ENCODE assay signal across 29 cellular contexts in genomic region chr5:149863176-149863575, GRCh38.
DNase-seq lines count a peak whose midpoint lies in the region; ATAC-seq, FAIRE-seq and TF ChIP-seq lines count a peak whose summit lies in the region.
"Had no signal": no experiment of that assay in that cellular context is flagged by ENCODE, and none has a peak within 500 bp of the region (broad histone marks: within the 10 kb centered on the region; RNA-seq: fewer than 3 reads in every experiment).

No MANE protein-coding gene starts in this region.

- H3K14ac ChIP-seq in H1 (ENCODE audit: insufficient read length): no peak overlapping the region

- H4K20me1 ChIP-seq in K562 (replicated peaks; ENCODE audit: control insufficient read depth, insufficient read depth, low read length) (no peaks in the 10 kb centered on the region), H1 (replicated peaks in 1 of 2; ENCODE audit: control insufficient read depth in 1 of 2, insufficient read depth in 2 of 2, low read length in 2 of 2) (no peaks in the 10 kb centered on the region), neural progenitor cell (ENCODE audit: low read depth) (no peaks in the 10 kb centered on the region)
- H4K20me1 ChIP-seq: BLaER1 had no signal

- TF ChIP-seq EP300 in K562 (IDR thresholded peaks at IDR 0.05; ENCODE audit: low read length) (no peak), H1 (IDR thresholded peaks at IDR 0.05; ENCODE audit: borderline replicate concordance in 1 of 2, low read depth in 2 of 2, low read length in 2 of 2) (no peak)

- no peak overlapping the region for H2BK15ac ChIP-seq in H1 (ENCODE audit: low read length)

- H3K36me3 Mint-ChIP-seq in neural progenitor cell (no peaks in the 10 kb centered on the region), progenitor cell of endocrine pancreas (ENCODE audit: insufficient read depth) (no peaks in the 10 kb centered on the region)
- H3K36me3 Mint-ChIP-seq: CD4-positive, alpha-beta memory T cell; CD4-positive, CD25-positive, alpha-beta regulatory T cell had no signal

- H3K4ac ChIP-seq in H1 (replicated peaks; ENCODE audit: insufficient read length, low read depth, low read length): no peak overlapping the region

- H3K4me3 ChIP-seq in K562 (no peak overlapping the region), H1 (ENCODE audit: extremely low read depth in 1 of 4, insufficient read depth in 2 of 4, low read depth in 3 of 4, low read length in 4 of 4) (no peak overlapping the region), neural progenitor cell (no peak overlapping the region)
- H3K4me3 ChIP-seq: BLaER1, GM12878 had no signal

- 68% methylated on average over 12 of the region's 13 CpGs for WGBS in K562 (ENCODE audit: insufficient coverage, low coverage, missing lambda C conversion rate)
- 90% methylated on average over 13 of the region's 13 CpGs; no CpG with 5 or more reads in 1 of the 2 experiments for WGBS in H1 (ENCODE audit: extremely low coverage in 1 of 2, insufficient coverage in 1 of 2, insufficient read length in 1 of 2, insufficient replicate concordance in 2 of 2, low coverage in 1 of 2, low lambda C conversion rate in 2 of 2, missing lambda C conversion rate in 1 of 2), 2 experiments

- 0 out of 2 replicates have a peak overlapping the region, but pooled peaks have one; percentile 4 for H2AFZ ChIP-seq in K562 (ENCODE audit: low read depth, low read length)
- H2AFZ ChIP-seq in H1 (ENCODE audit: low read length): no peak overlapping the region
- no peak overlapping the region for H2AFZ ChIP-seq in neural progenitor cell (replicated peaks)

- TF ChIP-seq CTCF in K562 (IDR thresholded peaks at IDR 0.05 in 2 of 3, conservative IDR thresholded peaks at IDR 0.05 in 1 of 3; ENCODE audit: insufficient read depth in 2 of 3, low read depth in 1 of 3, low read length in 3 of 3) (no peak), H1 (IDR thresholded peaks at IDR 0.05; ENCODE audit: control extremely low read depth in 1 of 3, insufficient read depth in 1 of 3, low read depth in 1 of 3, low read length in 3 of 3) (no peak), neural progenitor cell (IDR thresholded peaks at IDR 0.05) (no peak), progenitor cell of endocrine pancreas (IDR thresholded peaks at IDR 0.05; ENCODE audit: unreplicated experiment) (no peak)

- no peak overlapping the region for H3K56ac ChIP-seq in H1 (replicated peaks; ENCODE audit: insufficient read length, low read depth, low read length)

- H3K27ac Mint-ChIP-seq in neural progenitor cell: peak overlapping the region; percentile 57
- H3K27ac Mint-ChIP-seq in progenitor cell of endocrine pancreas: peak overlapping the region; percentile 24
- H3K27ac Mint-ChIP-seq: CD4-positive, alpha-beta memory T cell; CD4-positive, CD25-positive, alpha-beta regulatory T cell had no signal

- H3K4me1 ChIP-seq in K562 (replicated peaks in 1 of 2; ENCODE audit: control insufficient read depth in 2 of 2, insufficient read depth in 2 of 2, low read length in 2 of 2) (no peaks in the 10 kb centered on the region), H1 (replicated peaks in 1 of 4; ENCODE audit: control insufficient read depth in 3 of 4, insufficient read depth in 4 of 4, low read length in 3 of 4) (peaks cover 0 to 4% (median 1%) of the 10 kb centered on the region in 4 experiments; a peak in 3 of 7 replicates), neural progenitor cell (peaks cover 3% of the 10 kb centered on the region)
- H3K4me1 ChIP-seq: BE2C had no signal

- no peak for FAIRE-seq in K562 (lab: Jason Lieb, UNC)
- no peak for FAIRE-seq in H1 (lab: Jason Lieb, UNC)
- FAIRE-seq: A204.1, GM12878, GM12892, GM18507 had no signal

- TF ChIP-seq POLR2A in K562 (conservative IDR thresholded peaks at IDR 0.05) (no peak), H1 (IDR thresholded peaks at IDR 0.05; ENCODE audit: control extremely low read depth in 1 of 2, low read depth in 2 of 2, low read length in 2 of 2) (no peak), erythroblast (IDR thresholded peaks at IDR 0.05; ENCODE audit: low read length) (no peak)

- POLR2A ChIA-PET in K562 (lab: Yijun Ruan, JAX) (interaction anchor here (0.8 to 1.2 kb wide), 3 partner anchors 10 to 12 kb away, joined by 3 to 8 read pairs (median 5); no protein-coding TSS in a partner anchor), H1 (lab: Charles Lee; ENCODE audit: partially characterized antibody) (no interaction called here)

- no TSS peak for BruUV-seq in K562 (replicated peaks; lab: Mats Ljungman, UMichigan)

- H3K4me3 Mint-ChIP-seq in neural progenitor cell: no peak overlapping the region
- no peak overlapping the region for H3K4me3 Mint-ChIP-seq in progenitor cell of endocrine pancreas (ENCODE audit: low read depth)
- H3K4me3 Mint-ChIP-seq: CD4-positive, alpha-beta memory T cell; CD4-positive, CD25-positive, alpha-beta regulatory T cell had no signal

- H3K27ac ChIP-seq in K562 (ENCODE audit: extremely low read depth, low read depth, low read length) (no peak overlapping the region), H1 (ENCODE audit: low read depth, low read length) (no peak overlapping the region), neural progenitor cell (no peak overlapping the region)
- H3K27ac ChIP-seq: BLaER1 had no signal

- no peak for ATAC-seq in K562
- ATAC-seq in GM19452 (IDR thresholded peaks at IDR 0.05; ENCODE audit: unreplicated experiment): no peak
- ATAC-seq: GM12878 had no signal

- no peak for DNase-seq in K562 (ENCODE audit: extremely low read depth in 1 of 4, low spot score in 3 of 4)
- DNase-seq in H1 (ENCODE audit: low read depth in 1 of 2, low spot score in 2 of 2): no peak
- no peak for DNase-seq in neural progenitor cell (ENCODE audit: low spot score)
- no peak for DNase-seq in progenitor cell of endocrine pancreas (ENCODE audit: low spot score, unreplicated experiment)
- no peak for DNase-seq in occipital lobe (lab: John Stamatoyannopoulos, UW)
- no peak for DNase-seq in erythroblast (lab: John Stamatoyannopoulos, UW)
- no peak for DNase-seq in activated T-cell treated with anti-CD3 and anti-CD28 coated beads for 4 hours
- DNase-seq: 8988T; ACHN; BE2C; C1 segment of cervical spinal cord; CD4-positive, alpha-beta memory T cell; CD4-positive, CD25-positive, alpha-beta regulatory T cell; CD8-positive, alpha-beta memory T cell; COR-L47; DMS 273 treated with DMSO at 0.1 percent for 48 hours; DMS153; DMS53; DMS79; DND-41; EL; GDM1 had no signal

- H2BK120ac ChIP-seq in H1 (replicated peaks; ENCODE audit: low read depth, low read length): no peak overlapping the region

- H2BK20ac ChIP-seq in H1 (ENCODE audit: low read length): no peak overlapping the region

- H3K4me2 ChIP-seq in K562 (ENCODE audit: insufficient read depth, low read length): no peak overlapping the region
- no peak overlapping the region for H3K4me2 ChIP-seq in H1 (ENCODE audit: insufficient read depth in 1 of 2, low read depth in 2 of 2, low read length in 2 of 2)
- H3K4me2 ChIP-seq in neural progenitor cell: no peak overlapping the region
- H3K4me2 ChIP-seq: BLaER1 had no signal

- H2BK5ac ChIP-seq in H1 (ENCODE audit: low read depth, low read length): no peak overlapping the region

- H3K36me3 ChIP-seq in K562 (ENCODE audit: control insufficient read depth, insufficient read depth, low read length) (no peaks in the 10 kb centered on the region), H1 (ENCODE audit: control insufficient read depth in 2 of 4, insufficient read depth in 4 of 4, low read length in 3 of 4) (no peaks in the 10 kb centered on the region; a peak in 1 of 8 replicates), neural progenitor cell (no peaks in the 10 kb centered on the region)
- H3K36me3 ChIP-seq: BE2C, BLaER1 had no signal

- H3K27me3 Mint-ChIP-seq in neural progenitor cell (ENCODE audit: insufficient read depth, low read depth) (peaks cover 6% of the 10 kb centered on the region), progenitor cell of endocrine pancreas (peaks cover 4% of the 10 kb centered on the region)
- H3K27me3 Mint-ChIP-seq: CD4-positive, CD25-positive, alpha-beta regulatory T cell had no signal

- H4K5ac ChIP-seq in H1 (ENCODE audit: insufficient read length, low read depth, low read length): no peak overlapping the region

- no peaks in the 10 kb centered on the region for H3F3A ChIP-seq in neural progenitor cell (ENCODE audit: low read depth)

- H4K8ac ChIP-seq in H1 (ENCODE audit: extremely low read depth, insufficient read depth, low read length): 0 out of 2 replicates have a peak overlapping the region, but pooled peaks have one; percentile 19

- H3K27me3 ChIP-seq in K562 (ENCODE audit: control insufficient read depth in 2 of 2, insufficient read depth in 2 of 2, low read length in 2 of 2) (peaks cover 0 to 6% of the 10 kb centered on the region in 2 experiments; a peak in 2 of 5 replicates), H1 (replicated peaks in 1 of 4; ENCODE audit: control insufficient read depth in 3 of 4, extremely low read depth in 1 of 4, insufficient read depth in 3 of 4, low read length in 3 of 4) (no peaks in the 10 kb centered on the region), neural progenitor cell (no peaks in the 10 kb centered on the region)
- H3K27me3 ChIP-seq: BE2C, BLaER1 had no signal

- no peaks in the 10 kb centered on the region for H3K23me2 ChIP-seq in H1 (ENCODE audit: low read depth, low read length)

- H4K91ac ChIP-seq in H1 (replicated peaks; ENCODE audit: insufficient read length, low read length): no peak overlapping the region

- in situ Hi-C loops in K562 (cut with MboI): no loop called here

- no peak overlapping the region for H3K18ac ChIP-seq in H1 (ENCODE audit: extremely low read depth, low read length)

- H3K4me1 Mint-ChIP-seq in neural progenitor cell (peaks cover 4% of the 10 kb centered on the region), progenitor cell of endocrine pancreas (ENCODE audit: low read depth) (peaks cover 1% of the 10 kb centered on the region)

- H3K9me3 ChIP-seq in K562 (replicated peaks; ENCODE audit: control insufficient read depth, insufficient read depth, low read depth, low read length) (no peaks in the 10 kb centered on the region), H1 (ENCODE audit: insufficient read depth in 2 of 2, low read depth in 1 of 2, low read length in 1 of 2) (no peaks in the 10 kb centered on the region), neural progenitor cell (ENCODE audit: low read depth) (no peaks in the 10 kb centered on the region)
- H3K9me3 ChIP-seq: BE2C, BLaER1 had no signal

- peak overlapping the region; percentile 17; the same call in 1 of the 2 replicates for H2BK12ac ChIP-seq in H1 (ENCODE audit: low read depth, low read length)

- no peaks in the 10 kb centered on the region for H3K79me1 ChIP-seq in H1 (ENCODE audit: low read depth, low read length)

- H2AK5ac ChIP-seq in H1 (ENCODE audit: low read depth, low read length): no peak overlapping the region

- CTCF ChIA-PET in K562 (lab: Yijun Ruan, JAX; ENCODE audit: low intra/inter-chr PET ratio) (no interaction called here), H1 (lab: Charles Lee; ENCODE audit: partially characterized antibody) (interaction anchor here (0.6 to 64.1 kb wide), 5 partner anchors 40 to 1173 kb away, joined by 3 to 1740 read pairs (median 3); no protein-coding TSS in a partner anchor)

- H3K9me3 Mint-ChIP-seq in neural progenitor cell: peaks cover 4% of the 10 kb centered on the region
- no peaks in the 10 kb centered on the region for H3K9me3 Mint-ChIP-seq in progenitor cell of endocrine pancreas (ENCODE audit: low read depth)
- H3K9me3 Mint-ChIP-seq: CD14-positive monocyte; CD4-positive, alpha-beta memory T cell; CD4-positive, CD25-positive, alpha-beta regulatory T cell; CD8-positive, alpha-beta memory T cell had no signal

- TF ChIP-seq RAD21 in K562 (CRISPR knock-in tag; conservative IDR thresholded peaks at IDR 0.05 in 1 of 2, IDR thresholded peaks at IDR 0.05 in 1 of 2) (no peak), H1 (IDR thresholded peaks at IDR 0.05 in 1 of 2, conservative IDR thresholded peaks at IDR 0.05 in 1 of 2; ENCODE audit: low read depth in 2 of 2, low read length in 2 of 2) (no peak)

- H3K9ac ChIP-seq in K562 (ENCODE audit: insufficient read depth in 1 of 2, low read depth in 2 of 2, low read length in 2 of 2) (peak overlapping the region in 1 of 2 experiments; percentile 20; a peak in 1 of 4 replicates), H1 (replicated peaks in 1 of 4; ENCODE audit: extremely low read depth in 1 of 4, low read depth in 3 of 4, low read length in 3 of 4) (no peak overlapping the region), neural progenitor cell (no peak overlapping the region)
- H3K9ac ChIP-seq: BLaER1 had no signal

- H3K23ac ChIP-seq in H1 (ENCODE audit: insufficient read length): no peak overlapping the region

- H3K79me2 ChIP-seq in K562 (ENCODE audit: control insufficient read depth, insufficient read depth, low read length): no peaks in the 10 kb centered on the region
- H3K79me2 ChIP-seq in H1 (ENCODE audit: control insufficient read depth in 1 of 2, insufficient read depth in 2 of 2, low read length in 2 of 2): no peaks in the 10 kb centered on the region
- no peaks in the 10 kb centered on the region for H3K79me2 ChIP-seq in neural progenitor cell (ENCODE audit: low read depth)

- intact Hi-C loops in K562 (cut with micrococcal nuclease): no loop called here

- no peaks in the 10 kb centered on the region for H3K9me1 ChIP-seq in K562 (ENCODE audit: control insufficient read depth, insufficient read depth, low read length)
